In the genomic region with DNA sequence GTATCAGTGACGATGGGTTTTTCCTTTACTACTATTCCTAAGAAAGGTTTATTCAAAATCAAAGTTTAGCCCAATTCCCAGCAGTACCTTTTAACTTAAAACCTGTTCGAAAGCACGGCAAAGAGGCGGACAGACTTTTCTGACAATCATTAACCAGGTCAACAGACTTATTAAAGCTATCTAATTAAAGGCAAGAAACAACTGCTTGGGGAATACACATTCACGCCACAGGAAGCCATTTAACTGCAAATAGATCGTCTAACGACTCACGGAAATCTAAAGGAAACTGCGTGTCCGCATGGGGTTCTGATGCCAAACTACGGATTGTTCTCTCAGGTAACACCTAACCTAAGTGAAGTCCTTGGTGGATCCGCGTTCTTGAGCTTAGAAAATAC, we compare ENCODE assay signal across 8 cellular contexts. TPM values are rescaled to one million over a fixed set of nuclear protein-coding genes. Genes with fewer than 3 reads are reported as not detected.
DNase-seq lines count a peak whose midpoint lies in the region; ATAC-seq and TF ChIP-seq lines count a peak whose summit lies in the region.

No MANE protein-coding gene starts in this region.

- peaks cover 14% of the 10 kb centered on the region for H3K36me3 Mint-ChIP-seq in dendritic cell treated with granulocyte-macrophage colony-stimulating factor and Interleukin-4, amounts not matched to agents 40 ng/mL and 50 ng/mL, for 4 days (ENCODE audit: low read depth)
- H3K36me3 Mint-ChIP-seq in naive B cell = no peaks in the 10 kb centered on the region

- H3K27ac Mint-ChIP-seq in dendritic cell treated with granulocyte-macrophage colony-stimulating factor and Interleukin-4, amounts not matched to agents 40 ng/mL and 50 ng/mL, for 4 days = peak overlapping the region; percentile 80
- peak overlapping the region; percentile 84 to 95 (median 92) for H3K27ac Mint-ChIP-seq in naive B cell

- peak; percentile 23 for DNase-seq in GM13977 (ENCODE audit: low spot score)
- DNase-seq in NCI-H2081 treated with DMSO at 0.1 percent for 48 hours (lab: John Stamatoyannopoulos, UW) = peak; percentile 62
- no peak for DNase-seq in naive B cell
- no peak for DNase-seq in T1000 (lab: John Stamatoyannopoulos, UW)
- DNase-seq in OCI-M1 (lab: John Stamatoyannopoulos, UW) = no peak
- DNase-seq in NCI-H748 (lab: John Stamatoyannopoulos, UW; ENCODE audit: unreplicated experiment) = no peak

- H3K4me1 Mint-ChIP-seq in dendritic cell treated with granulocyte-macrophage colony-stimulating factor and Interleukin-4, amounts not matched to agents 40 ng/mL and 50 ng/mL, for 4 days (ENCODE audit: low read depth) = peaks cover 43% of the 10 kb centered on the region
- H3K4me1 Mint-ChIP-seq in naive B cell = peaks cover 19 to 42% (median 22%) of the 10 kb centered on the region in 3 donors

- H3K27me3 Mint-ChIP-seq in dendritic cell treated with granulocyte-macrophage colony-stimulating factor and Interleukin-4, amounts not matched to agents 40 ng/mL and 50 ng/mL, for 4 days = peaks cover 21% of the 10 kb centered on the region
- H3K27me3 Mint-ChIP-seq in naive B cell = no peaks in the 10 kb centered on the region

- peak overlapping the region; percentile 86 for H3K4me3 Mint-ChIP-seq in dendritic cell treated with granulocyte-macrophage colony-stimulating factor and Interleukin-4, amounts not matched to agents 40 ng/mL and 50 ng/mL, for 4 days
- peak overlapping the region; percentile 89 to 99 (median 96) for H3K4me3 Mint-ChIP-seq in naive B cell

- in situ Hi-C loops in GM13977 (cut with MboI; ENCODE audit: low pct_unique_long_range_greater_than_20kb, low sequenced_read_pairs, unreplicated experiment) = no loop called here

- no peak for TF ChIP-seq CTCF in GM13977 (IDR thresholded peaks at IDR 0.05; ENCODE audit: extremely low read depth, insufficient read depth, missing control alignments)

- no peaks in the 10 kb centered on the region for H3K9me3 Mint-ChIP-seq in dendritic cell treated with granulocyte-macrophage colony-stimulating factor and Interleukin-4, amounts not matched to agents 40 ng/mL and 50 ng/mL, for 4 days
- no peaks in the 10 kb centered on the region for H3K9me3 Mint-ChIP-seq in naive B cell

- ATAC-seq in GM21786 (IDR thresholded peaks at IDR 0.05; ENCODE audit: unreplicated experiment) = peak; percentile 8
- ATAC-seq in naive B cell (ENCODE audit: low read depth in 2 of 2) = peak; percentile 3 to 14

- intact Hi-C loops in dendritic cell treated with granulocyte-macrophage colony-stimulating factor and Interleukin-4, amounts not matched to agents 40 ng/mL and 50 ng/mL, for 4 days (cut with micrococcal nuclease) = loop anchor here (2.0 to 5.0 kb wide), 2 partner anchors 70 to 171 kb away; no protein-coding TSS in a partner anchor

RNA-seq across cellular contexts. Expression of gene USP53, which starts 0.7 kb away (rescaled TPM):
- 10 to 100 TPM in 2 of 6 donors, 1 to 10 TPM in 3, under 1 TPM in 1; 1.00 to 19.4 (median 7.0) TPM for polyA plus RNA-seq in naive B cell (ENCODE audit: low read depth in 6 of 6)

Comparison
In these comparisons a context has a peak if more than half of its experiments do, and no peak if none do; other contexts are left out.
1. DNase-seq: peak in GM13977 (single experiment) and NCI-H2081 treated with DMSO at 0.1 percent for 48 hours (single experiment); none in naive B cell (single experiment), T1000 (single experiment), OCI-M1 (single experiment) and NCI-H748 (single experiment).